Comparison of ENCODE assay signal across 9 cellular contexts in genomic region chr2:196718796-196719564, GRCh38.
DNase-seq lines count a peak whose midpoint lies in the region; ATAC-seq, FAIRE-seq and TF ChIP-seq lines count a peak whose summit lies in the region.
"Had no signal": no experiment of that assay in that cellular context is flagged by ENCODE, and none has a peak within 500 bp of the region (broad histone marks: within the 10 kb centered on the region; RNA-seq: fewer than 3 reads in every experiment).

No MANE protein-coding gene starts in this region.

- peaks cover 27% of the 10 kb centered on the region for H3K36me3 Mint-ChIP-seq in endodermal cell (ENCODE audit: low read depth)
- H3K36me3 Mint-ChIP-seq in activated T-helper 17 cell treated with anti-CD3 and anti-CD28 coated beads, Interleukin-2, amount 50 U/mL, for 72 hours (ENCODE audit: low read depth), result no peaks in the 10 kb centered on the region

- H3K9ac ChIP-seq in endodermal cell (ENCODE audit: extremely low read depth, low read length, poor library complexity, severe bottlenecking), result no peak overlapping the region

- TF ChIP-seq POLR2A in GM12892 (IDR thresholded peaks at IDR 0.05; ENCODE audit: low read depth, low read length), result no peak

- no peak overlapping the region for H3K27ac ChIP-seq in endodermal cell (ENCODE audit: low read depth, low read length)

- no peaks in the 10 kb centered on the region for H3K9me3 ChIP-seq in endodermal cell (ENCODE audit: control insufficient read depth, low read length)

- no peak overlapping the region for H3K4me3 ChIP-seq in endodermal cell (ENCODE audit: low read length)

- no peaks in the 10 kb centered on the region for H3K27me3 ChIP-seq in endodermal cell (ENCODE audit: control insufficient read depth, insufficient read depth, low read length, poor library complexity, severe bottlenecking)

- FAIRE-seq in GM12892 (lab: Jason Lieb, UNC), result no peak

- DNase-seq in HuH-7 (ENCODE audit: low spot score) (peak; percentile 44), endodermal cell (peak; percentile 71), renal cortical epithelial cell (ENCODE audit: low read depth) (peak; percentile 85), GM12892 (ENCODE audit: insufficient read length) (no peak), KG1 (lab: John Stamatoyannopoulos, UW) (no peak)
- DNase-seq in activated CD4-positive, alpha-beta T cell treated with anti-CD3 and anti-CD28 coated beads, Interleukin-2, amount 50 U/mL, for 4 hours, result no peak
- DNase-seq: effector CD4-positive, alpha-beta T cell had no signal

- H3K27ac Mint-ChIP-seq in endodermal cell, result peak overlapping the region; percentile 54
- no peak overlapping the region for H3K27ac Mint-ChIP-seq in activated T-helper 17 cell treated with anti-CD3 and anti-CD28 coated beads, Interleukin-2, amount 50 U/mL, for 72 hours

- no peaks in the 10 kb centered on the region for H3K9me3 Mint-ChIP-seq in endodermal cell
- H3K9me3 Mint-ChIP-seq in activated T-helper 17 cell treated with anti-CD3 and anti-CD28 coated beads, Interleukin-2, amount 50 U/mL, for 72 hours, result no peaks in the 10 kb centered on the region

- H3K4me1 ChIP-seq in endodermal cell (ENCODE audit: control insufficient read depth, insufficient read depth, low read length), result no peaks in the 10 kb centered on the region

- WGBS in endodermal cell (ENCODE audit: insufficient coverage in 1 of 2, insufficient read length in 1 of 2), 2 experiments, result 63 to 80% methylated on average over 4 to 5 of the region's 5 CpGs

- peak; percentile 93 for ATAC-seq in GM18907 (IDR thresholded peaks at IDR 0.05; ENCODE audit: unreplicated experiment)
- no peak for ATAC-seq in activated T-helper 17 cell treated with anti-CD3 and anti-CD28 coated beads, Interleukin-2, amount 50 U/mL, for 72 hours (replicated peaks)

- peaks cover 34% of the 10 kb centered on the region for H3K36me3 ChIP-seq in endodermal cell (ENCODE audit: control insufficient read depth, insufficient read depth, low read length)

- no peaks in the 10 kb centered on the region for H3K27me3 Mint-ChIP-seq in endodermal cell (ENCODE audit: insufficient read depth)
- no peaks in the 10 kb centered on the region for H3K27me3 Mint-ChIP-seq in activated T-helper 17 cell treated with anti-CD3 and anti-CD28 coated beads, Interleukin-2, amount 50 U/mL, for 72 hours

- TF ChIP-seq CTCF in endodermal cell (conservative IDR thresholded peaks at IDR 0.05), result peak; percentile 58

- H3K4me3 Mint-ChIP-seq in endodermal cell, result no peak overlapping the region
- no peak overlapping the region for H3K4me3 Mint-ChIP-seq in activated T-helper 17 cell treated with anti-CD3 and anti-CD28 coated beads, Interleukin-2, amount 50 U/mL, for 72 hours

- H3K4me1 Mint-ChIP-seq in endodermal cell, result peaks cover 9% of the 10 kb centered on the region
- no peaks in the 10 kb centered on the region for H3K4me1 Mint-ChIP-seq in activated T-helper 17 cell treated with anti-CD3 and anti-CD28 coated beads, Interleukin-2, amount 50 U/mL, for 72 hours

Comparison
In these comparisons a context has a peak if more than half of its experiments do, and no peak if none do; other contexts are left out.
1. DNase-seq: peak in HuH-7 (single experiment), endodermal cell (single experiment) and renal cortical epithelial cell (single experiment); none in activated CD4-positive, alpha-beta T cell treated with anti-CD3 and anti-CD28 coated beads, Interleukin-2, amount 50 U/mL, for 4 hours (0 of 2), GM12892 (single experiment) and KG1 (single experiment).